In genomic region chr4:7890635-7891393, GRCh38 we compare ENCODE assay signal across 7 cellular contexts. TPM values are rescaled to one million over a fixed set of nuclear protein-coding genes. Genes with fewer than 3 reads are reported as not detected.
DNase-seq lines count a peak whose midpoint lies in the region; ATAC-seq and TF ChIP-seq lines count a peak whose summit lies in the region.

No MANE protein-coding gene starts in this region.

- no peaks in the 10 kb centered on the region for H3K9me3 ChIP-seq in gastrocnemius medialis

- H3K4me3 ChIP-seq in HFF-Myc (replicated peaks; ENCODE audit: low read depth, low read length) (no peak overlapping the region), gastrocnemius medialis (no peak overlapping the region)

- H3K27me3 ChIP-seq in gastrocnemius medialis = no peaks in the 10 kb centered on the region

- H3K27ac ChIP-seq in gastrocnemius medialis = no peak overlapping the region

- TF ChIP-seq CTCF in HFF-Myc (IDR thresholded peaks at IDR 0.05; ENCODE audit: low read depth, low read length, missing control alignments) = no peak
- no peak for TF ChIP-seq CTCF in gastrocnemius medialis (IDR thresholded peaks at IDR 0.05 in 4 of 5, conservative IDR thresholded peaks at IDR 0.05 in 1 of 5)

- peak; percentile 71 for DNase-seq in HFF-Myc (ENCODE audit: extremely low read depth, low read depth)
- DNase-seq in SK-MEL-5 (ENCODE audit: low read depth, low spot score) = peak; percentile 66
- DNase-seq in fibroblast of the conjunctiva (ENCODE audit: low read depth) = peak; percentile 32
- DNase-seq in stromal cell of bone marrow (ENCODE audit: low read depth) = peak; percentile 57
- DNase-seq in stimulated activated naive CD8-positive, alpha-beta T cell treated with anti-CD3 and anti-CD28 coated beads, Interleukin-15, Interleukin-2, amounts not matched to agents 100 U/mL and 50 U/mL, for 24 hours = no peak
- no peak for DNase-seq in gastrocnemius medialis
- DNase-seq in NCI-H1092 (lab: John Stamatoyannopoulos, UW) = no peak

- in situ Hi-C loops in SK-MEL-5 (cut with HindIII; ENCODE audit: low pct_unique_long_range_greater_than_20kb, low sequenced_read_pairs) (no loop called here), gastrocnemius medialis (cut with MboI; ENCODE audit: low sequenced_read_pairs in 4 of 4) (no loop called here)

- no peak for TF ChIP-seq POLR2A in gastrocnemius medialis (IDR thresholded peaks at IDR 0.05)

- peaks cover 0 to 8% of the 10 kb centered on the region in 2 donors for H3K4me1 ChIP-seq in gastrocnemius medialis

- ATAC-seq in stimulated activated naive CD8-positive, alpha-beta T cell treated with anti-CD3 and anti-CD28 coated beads, Interleukin-15, Interleukin-2, amounts not matched to agents 100 U/mL and 50 U/mL, for 24 hours = no peak
- no peak for ATAC-seq in gastrocnemius medialis

- H3K36me3 ChIP-seq in gastrocnemius medialis = no peaks in the 10 kb centered on the region

- intact Hi-C loops in gastrocnemius medialis (cut with DNase I; ENCODE audit: low total_unique reads) = no loop called here

RNA-seq across cellular contexts. Expression of gene AFAP1, which starts 48.8 kb away (rescaled TPM):
- 10.3 and 11.6 TPM in 2 replicates for total RNA-seq in SK-MEL-5 (2014; rRNA removed; shearing (Covaris generic))
- 16.8 and 21.4 TPM in 2 replicates for polyA plus RNA-seq in SK-MEL-5 (2015; cell fraction: cytosol; rRNA removed)
- 17.1 and 20.0 TPM in 2 replicates for polyA plus RNA-seq in SK-MEL-5 (2015; cell fraction: nucleus; rRNA removed)
- 1 to 10 TPM; 1.5 to 8.6 (median 3.5) TPM for total RNA-seq in gastrocnemius medialis

Comparison
In these comparisons a context has a peak if more than half of its experiments do, and no peak if none do; other contexts are left out.
1. DNase-seq: peak in HFF-Myc (single experiment), SK-MEL-5 (single experiment), fibroblast of the conjunctiva (single experiment) and stromal cell of bone marrow (single experiment); none in stimulated activated naive CD8-positive, alpha-beta T cell treated with anti-CD3 and anti-CD28 coated beads, Interleukin-15, Interleukin-2, amounts not matched to agents 100 U/mL and 50 U/mL, for 24 hours (single experiment), gastrocnemius medialis (0 of 2) and NCI-H1092 (single experiment).